In the genomic region with DNA sequence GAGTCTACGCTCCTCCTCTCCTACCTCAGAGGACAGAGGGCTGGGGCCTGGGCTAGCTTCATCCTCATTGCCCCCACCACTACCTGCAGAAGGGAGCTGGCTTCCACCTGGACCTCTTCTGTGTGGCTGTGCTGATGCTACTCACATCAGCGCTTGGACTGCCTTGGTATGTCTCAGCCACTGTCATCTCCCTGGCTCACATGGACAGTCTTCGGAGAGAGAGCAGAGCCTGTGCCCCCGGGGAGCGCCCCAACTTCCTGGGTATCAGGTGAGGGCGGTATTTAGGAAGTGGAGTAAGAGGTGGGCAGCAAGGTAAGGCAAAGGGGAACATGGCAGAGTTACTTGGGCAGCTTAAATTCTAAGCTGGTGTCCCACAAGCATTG, we compare ENCODE assay signal across 2 cellular contexts.
TF ChIP-seq lines count a peak whose summit lies in the region.

No MANE protein-coding gene starts in this region.

TF ChIP-seq in HEK293, 187 proteins besides CTCF, POLR2A, EP300 and RAD21:
- TF ChIP-seq, protein P1, sequence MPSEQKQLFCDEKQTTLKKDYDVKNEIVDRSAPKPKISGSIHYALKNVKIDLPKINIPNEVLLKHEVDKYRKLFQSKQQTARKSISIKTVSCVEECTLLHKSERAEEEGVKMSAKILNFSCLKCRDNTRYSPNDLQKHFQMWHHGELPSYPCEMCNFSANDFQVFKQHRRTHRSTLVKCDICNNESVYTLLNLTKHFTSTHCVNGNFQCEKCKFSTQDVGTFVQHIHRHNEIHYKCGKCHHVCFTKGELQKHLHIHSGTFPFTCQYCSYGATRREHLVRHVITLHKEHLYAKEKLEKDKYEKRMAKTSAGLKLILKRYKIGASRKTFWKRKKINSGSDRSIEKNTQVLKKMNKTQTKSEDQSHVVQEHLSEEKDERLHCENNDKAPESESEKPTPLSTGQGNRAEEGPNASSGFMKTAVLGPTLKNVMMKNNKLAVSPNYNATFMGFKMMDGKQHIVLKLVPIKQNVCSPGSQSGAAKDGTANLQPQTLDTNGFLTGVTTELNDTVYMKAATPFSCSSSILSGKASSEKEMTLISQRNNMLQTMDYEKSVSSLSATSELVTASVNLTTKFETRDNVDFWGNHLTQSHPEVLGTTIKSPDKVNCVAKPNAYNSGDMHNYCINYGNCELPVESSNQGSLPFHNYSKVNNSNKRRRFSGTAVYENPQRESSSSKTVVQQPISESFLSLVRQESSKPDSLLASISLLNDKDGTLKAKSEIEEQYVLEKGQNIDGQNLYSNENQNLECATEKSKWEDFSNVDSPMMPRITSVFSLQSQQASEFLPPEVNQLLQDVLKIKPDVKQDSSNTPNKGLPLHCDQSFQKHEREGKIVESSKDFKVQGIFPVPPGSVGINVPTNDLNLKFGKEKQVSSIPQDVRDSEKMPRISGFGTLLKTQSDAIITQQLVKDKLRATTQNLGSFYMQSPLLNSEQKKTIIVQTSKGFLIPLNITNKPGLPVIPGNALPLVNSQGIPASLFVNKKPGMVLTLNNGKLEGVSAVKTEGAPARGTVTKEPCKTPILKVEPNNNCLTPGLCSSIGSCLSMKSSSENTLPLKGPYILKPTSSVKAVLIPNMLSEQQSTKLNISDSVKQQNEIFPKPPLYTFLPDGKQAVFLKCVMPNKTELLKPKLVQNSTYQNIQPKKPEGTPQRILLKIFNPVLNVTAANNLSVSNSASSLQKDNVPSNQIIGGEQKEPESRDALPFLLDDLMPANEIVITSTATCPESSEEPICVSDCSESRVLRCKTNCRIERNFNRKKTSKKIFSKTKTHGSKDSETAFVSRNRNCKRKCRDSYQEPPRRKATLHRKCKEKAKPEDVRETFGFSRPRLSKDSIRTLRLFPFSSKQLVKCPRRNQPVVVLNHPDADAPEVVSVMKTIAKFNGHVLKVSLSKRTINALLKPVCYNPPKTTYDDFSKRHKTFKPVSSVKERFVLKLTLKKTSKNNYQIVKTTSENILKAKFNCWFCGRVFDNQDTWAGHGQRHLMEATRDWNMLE (tag by site-specific recombination; conservative IDR thresholded peaks at IDR 0.05; ENCODE audit: low read depth), result no peak
- no peak for TF ChIP-seq ZFHX2 (tag by site-specific recombination; conservative IDR thresholded peaks at IDR 0.05)
- TF ChIP-seq KLF1 (tag by site-specific recombination; IDR thresholded peaks at IDR 0.05), result no peak
- TF ChIP-seq, protein P2, sequence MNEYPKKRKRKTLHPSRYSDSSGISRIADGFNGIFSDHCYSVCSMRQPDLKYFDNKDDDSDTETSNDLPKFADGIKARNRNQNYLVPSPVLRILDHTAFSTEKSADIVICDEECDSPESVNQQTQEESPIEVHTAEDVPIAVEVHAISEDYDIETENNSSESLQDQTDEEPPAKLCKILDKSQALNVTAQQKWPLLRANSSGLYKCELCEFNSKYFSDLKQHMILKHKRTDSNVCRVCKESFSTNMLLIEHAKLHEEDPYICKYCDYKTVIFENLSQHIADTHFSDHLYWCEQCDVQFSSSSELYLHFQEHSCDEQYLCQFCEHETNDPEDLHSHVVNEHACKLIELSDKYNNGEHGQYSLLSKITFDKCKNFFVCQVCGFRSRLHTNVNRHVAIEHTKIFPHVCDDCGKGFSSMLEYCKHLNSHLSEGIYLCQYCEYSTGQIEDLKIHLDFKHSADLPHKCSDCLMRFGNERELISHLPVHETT (tag by site-specific recombination; IDR thresholded peaks at IDR 0.05), result no peak
- no peak for TF ChIP-seq ZNF354C (tag by site-specific recombination; IDR thresholded peaks at IDR 0.05; ENCODE audit: borderline replicate concordance, low read depth)
- TF ChIP-seq ZBTB17 (tag by site-specific recombination; IDR thresholded peaks at IDR 0.05), result 0 out of 2 replicates have a peak, but pooled peaks have one; percentile 15
- no peak for TF ChIP-seq ZNF660 (tag by site-specific recombination; IDR thresholded peaks at IDR 0.05)

TF ChIP-seq in H1, 55 proteins besides CTCF, POLR2A, EP300 and RAD21:
- TF ChIP-seq CBX5 (IDR thresholded peaks at IDR 0.05; ENCODE audit: low read depth, low read length) (no peak), TAF7 (optimal IDR thresholded peaks at IDR 0.05; ENCODE audit: borderline replicate concordance, low read depth, low read length) (no peak), KDM4A (IDR thresholded peaks at IDR 0.05; ENCODE audit: low read depth, low read length, severe bottlenecking) (no peak), CREB1 (IDR thresholded peaks at IDR 0.05) (no peak), JUN (IDR thresholded peaks at IDR 0.05; ENCODE audit: low read depth, low read length) (no peak), BACH1 (IDR thresholded peaks at IDR 0.05; ENCODE audit: low read length) (no peak), JUND (IDR thresholded peaks at IDR 0.05; ENCODE audit: low read length) (no peak), TCF12 (IDR thresholded peaks at IDR 0.05; ENCODE audit: low read depth, low read length) (no peak), CBX8 (IDR thresholded peaks at IDR 0.05; ENCODE audit: borderline replicate concordance, low read depth, low read length) (no peak), KDM1A (IDR thresholded peaks at IDR 0.05; ENCODE audit: borderline replicate concordance, low read length) (no peak), SP4 (IDR thresholded peaks at IDR 0.05; ENCODE audit: low read length) (no peak), RNF2 (IDR thresholded peaks at IDR 0.05; ENCODE audit: borderline replicate concordance, low read depth, low read length, missing control alignments, poor library complexity, severe bottlenecking) (no peak), EGR1 (IDR thresholded peaks at IDR 0.05; ENCODE audit: borderline replicate concordance, low read depth, low read length) (no peak), PHF8 (conservative IDR thresholded peaks at IDR 0.05; ENCODE audit: low read depth, low read length) (no peak), RXRA (IDR thresholded peaks at IDR 0.05; ENCODE audit: insufficient read depth, low read depth, low read length) (no peak), CHD1 (IDR thresholded peaks at IDR 0.05; ENCODE audit: low read depth, low read length) (no peak)
- TF ChIP-seq, protein P3, sequence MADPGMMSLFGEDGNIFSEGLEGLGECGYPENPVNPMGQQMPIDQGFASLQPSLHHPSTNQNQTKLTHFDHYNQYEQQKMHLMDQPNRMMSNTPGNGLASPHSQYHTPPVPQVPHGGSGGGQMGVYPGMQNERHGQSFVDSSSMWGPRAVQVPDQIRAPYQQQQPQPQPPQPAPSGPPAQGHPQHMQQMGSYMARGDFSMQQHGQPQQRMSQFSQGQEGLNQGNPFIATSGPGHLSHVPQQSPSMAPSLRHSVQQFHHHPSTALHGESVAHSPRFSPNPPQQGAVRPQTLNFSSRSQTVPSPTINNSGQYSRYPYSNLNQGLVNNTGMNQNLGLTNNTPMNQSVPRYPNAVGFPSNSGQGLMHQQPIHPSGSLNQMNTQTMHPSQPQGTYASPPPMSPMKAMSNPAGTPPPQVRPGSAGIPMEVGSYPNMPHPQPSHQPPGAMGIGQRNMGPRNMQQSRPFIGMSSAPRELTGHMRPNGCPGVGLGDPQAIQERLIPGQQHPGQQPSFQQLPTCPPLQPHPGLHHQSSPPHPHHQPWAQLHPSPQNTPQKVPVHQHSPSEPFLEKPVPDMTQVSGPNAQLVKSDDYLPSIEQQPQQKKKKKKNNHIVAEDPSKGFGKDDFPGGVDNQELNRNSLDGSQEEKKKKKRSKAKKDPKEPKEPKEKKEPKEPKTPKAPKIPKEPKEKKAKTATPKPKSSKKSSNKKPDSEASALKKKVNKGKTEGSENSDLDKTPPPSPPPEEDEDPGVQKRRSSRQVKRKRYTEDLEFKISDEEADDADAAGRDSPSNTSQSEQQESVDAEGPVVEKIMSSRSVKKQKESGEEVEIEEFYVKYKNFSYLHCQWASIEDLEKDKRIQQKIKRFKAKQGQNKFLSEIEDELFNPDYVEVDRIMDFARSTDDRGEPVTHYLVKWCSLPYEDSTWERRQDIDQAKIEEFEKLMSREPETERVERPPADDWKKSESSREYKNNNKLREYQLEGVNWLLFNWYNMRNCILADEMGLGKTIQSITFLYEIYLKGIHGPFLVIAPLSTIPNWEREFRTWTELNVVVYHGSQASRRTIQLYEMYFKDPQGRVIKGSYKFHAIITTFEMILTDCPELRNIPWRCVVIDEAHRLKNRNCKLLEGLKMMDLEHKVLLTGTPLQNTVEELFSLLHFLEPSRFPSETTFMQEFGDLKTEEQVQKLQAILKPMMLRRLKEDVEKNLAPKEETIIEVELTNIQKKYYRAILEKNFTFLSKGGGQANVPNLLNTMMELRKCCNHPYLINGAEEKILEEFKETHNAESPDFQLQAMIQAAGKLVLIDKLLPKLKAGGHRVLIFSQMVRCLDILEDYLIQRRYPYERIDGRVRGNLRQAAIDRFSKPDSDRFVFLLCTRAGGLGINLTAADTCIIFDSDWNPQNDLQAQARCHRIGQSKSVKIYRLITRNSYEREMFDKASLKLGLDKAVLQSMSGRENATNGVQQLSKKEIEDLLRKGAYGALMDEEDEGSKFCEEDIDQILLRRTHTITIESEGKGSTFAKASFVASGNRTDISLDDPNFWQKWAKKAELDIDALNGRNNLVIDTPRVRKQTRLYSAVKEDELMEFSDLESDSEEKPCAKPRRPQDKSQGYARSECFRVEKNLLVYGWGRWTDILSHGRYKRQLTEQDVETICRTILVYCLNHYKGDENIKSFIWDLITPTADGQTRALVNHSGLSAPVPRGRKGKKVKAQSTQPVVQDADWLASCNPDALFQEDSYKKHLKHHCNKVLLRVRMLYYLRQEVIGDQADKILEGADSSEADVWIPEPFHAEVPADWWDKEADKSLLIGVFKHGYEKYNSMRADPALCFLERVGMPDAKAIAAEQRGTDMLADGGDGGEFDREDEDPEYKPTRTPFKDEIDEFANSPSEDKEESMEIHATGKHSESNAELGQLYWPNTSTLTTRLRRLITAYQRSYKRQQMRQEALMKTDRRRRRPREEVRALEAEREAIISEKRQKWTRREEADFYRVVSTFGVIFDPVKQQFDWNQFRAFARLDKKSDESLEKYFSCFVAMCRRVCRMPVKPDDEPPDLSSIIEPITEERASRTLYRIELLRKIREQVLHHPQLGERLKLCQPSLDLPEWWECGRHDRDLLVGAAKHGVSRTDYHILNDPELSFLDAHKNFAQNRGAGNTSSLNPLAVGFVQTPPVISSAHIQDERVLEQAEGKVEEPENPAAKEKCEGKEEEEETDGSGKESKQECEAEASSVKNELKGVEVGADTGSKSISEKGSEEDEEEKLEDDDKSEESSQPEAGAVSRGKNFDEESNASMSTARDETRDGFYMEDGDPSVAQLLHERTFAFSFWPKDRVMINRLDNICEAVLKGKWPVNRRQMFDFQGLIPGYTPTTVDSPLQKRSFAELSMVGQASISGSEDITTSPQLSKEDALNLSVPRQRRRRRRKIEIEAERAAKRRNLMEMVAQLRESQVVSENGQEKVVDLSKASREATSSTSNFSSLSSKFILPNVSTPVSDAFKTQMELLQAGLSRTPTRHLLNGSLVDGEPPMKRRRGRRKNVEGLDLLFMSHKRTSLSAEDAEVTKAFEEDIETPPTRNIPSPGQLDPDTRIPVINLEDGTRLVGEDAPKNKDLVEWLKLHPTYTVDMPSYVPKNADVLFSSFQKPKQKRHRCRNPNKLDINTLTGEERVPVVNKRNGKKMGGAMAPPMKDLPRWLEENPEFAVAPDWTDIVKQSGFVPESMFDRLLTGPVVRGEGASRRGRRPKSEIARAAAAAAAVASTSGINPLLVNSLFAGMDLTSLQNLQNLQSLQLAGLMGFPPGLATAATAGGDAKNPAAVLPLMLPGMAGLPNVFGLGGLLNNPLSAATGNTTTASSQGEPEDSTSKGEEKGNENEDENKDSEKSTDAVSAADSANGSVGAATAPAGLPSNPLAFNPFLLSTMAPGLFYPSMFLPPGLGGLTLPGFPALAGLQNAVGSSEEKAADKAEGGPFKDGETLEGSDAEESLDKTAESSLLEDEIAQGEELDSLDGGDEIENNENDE (IDR thresholded peaks at IDR 0.05; ENCODE audit: insufficient replicate concordance, low read length), result no peak
TF ChIP-seq in H1: peak in this region for 0.
